23 cellular contexts compared by ENCODE assay signal in the genomic region with DNA sequence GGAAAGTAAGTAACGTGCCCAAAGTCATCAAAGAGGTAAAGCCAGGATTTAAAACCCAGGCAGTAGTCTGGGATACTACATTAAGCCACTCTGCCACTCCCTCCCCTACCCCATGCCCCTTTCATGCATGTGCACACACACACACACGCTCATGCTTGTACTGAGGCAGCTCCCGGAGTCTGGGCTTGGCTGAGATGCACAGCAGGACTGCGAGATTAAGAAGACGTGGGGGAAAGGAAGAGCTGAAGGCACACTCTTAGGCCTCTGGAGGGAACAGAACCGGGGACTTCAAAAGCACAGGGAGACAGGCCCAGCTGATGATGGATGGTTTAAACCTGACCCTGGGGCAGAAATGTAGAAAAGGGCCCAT.
"Had no signal": no experiment of that assay in that cellular context is flagged by ENCODE, and none has a peak within 500 bp of the region (broad histone marks: within the 10 kb centered on the region; RNA-seq: fewer than 3 reads in every experiment).

No MANE protein-coding gene starts in this region.

- H3K4me1 Mint-ChIP-seq: activated CD4-positive, alpha-beta T cell treated with anti-CD3 and anti-CD28 coated beads for 36 hours; activated CD8-positive, alpha-beta memory T cell treated with anti-CD3 and anti-CD28 coated beads, Interleukin-2, amount 10 ng/mL, durations not matched to agents 7 days and 5 days; central memory CD8-positive, alpha-beta T cell; stimulated activated naive B cell treated with anti-CD40 and anti-IgM and Interleukin-4, amounts not matched to agents 10 μg/mL and 1 μg/mL and 100 μg/mL, for 72 hours had no signal

- H3K4me3 Mint-ChIP-seq: activated CD4-positive, alpha-beta T cell treated with anti-CD3 and anti-CD28 coated beads for 36 hours; activated CD8-positive, alpha-beta memory T cell treated with anti-CD3 and anti-CD28 coated beads, Interleukin-2, amount 10 ng/mL, durations not matched to agents 7 days and 5 days; activated CD8-positive, alpha-beta T cell treated with anti-CD3 and anti-CD28 coated beads, Interleukin-2, amount 10 ng/mL, durations not matched to agents 7 days and 5 days; central memory CD8-positive, alpha-beta T cell; nephron; stimulated activated naive B cell treated with anti-CD40 and anti-IgM and Interleukin-4, amounts not matched to agents 10 μg/mL and 1 μg/mL and 100 μg/mL, for 72 hours had no signal

- H3K27me3 Mint-ChIP-seq: activated CD4-positive, alpha-beta T cell treated with anti-CD3 and anti-CD28 coated beads for 36 hours; central memory CD8-positive, alpha-beta T cell had no signal

- H3K36me3 Mint-ChIP-seq: activated CD8-positive, alpha-beta memory T cell treated with anti-CD3 and anti-CD28 coated beads, Interleukin-2, amount 10 ng/mL, durations not matched to agents 7 days and 5 days; stimulated activated naive B cell treated with anti-CD40 and anti-IgM and Interleukin-4, amounts not matched to agents 10 μg/mL and 1 μg/mL and 100 μg/mL, for 72 hours had no signal

- DNase-seq: activated CD8-positive, alpha-beta memory T cell treated with anti-CD3 and anti-CD28 coated beads, Interleukin-2, amount 10 ng/mL, durations not matched to agents 7 days and 5 days; activated CD8-positive, alpha-beta T cell treated with anti-CD3 and anti-CD28 coated beads, Interleukin-2, amount 10 ng/mL, durations not matched to agents 7 days and 5 days; activated effector memory CD4-positive, alpha-beta T cell treated with Interleukin-2 at 50 U/mL for 16 hours; activated naive CD4-positive, alpha-beta T cell treated with Interleukin-2 at 50 U/mL for 16 hours; amygdala; effector memory CD4-positive, alpha-beta T cell; erythroblast; glutamatergic neuron; left ventricle myocardium inferior; retina; stimulated activated CD4-positive, alpha-beta T cell treated with anti-CD3 and anti-CD28 coated beads, Interleukin-15, amount 100 ng/mL, for 24 hours; stimulated activated CD4-positive, alpha-beta T cell treated with anti-CD3 and anti-CD28 coated beads, Interleukin-2, amount 100 ng/mL, for 24 hours; stimulated activated naive B cell treated with anti-CD40 and anti-IgM and Interleukin-4, amounts not matched to agents 10 μg/mL and 1 μg/mL and 100 μg/mL, for 72 hours; T-helper 2 cell; thyroid gland had no signal

- H3K27ac Mint-ChIP-seq: activated CD4-positive, alpha-beta T cell treated with anti-CD3 and anti-CD28 coated beads for 36 hours; activated CD8-positive, alpha-beta memory T cell treated with anti-CD3 and anti-CD28 coated beads, Interleukin-2, amount 10 ng/mL, durations not matched to agents 7 days and 5 days; activated CD8-positive, alpha-beta T cell treated with anti-CD3 and anti-CD28 coated beads, Interleukin-2, amount 10 ng/mL, durations not matched to agents 7 days and 5 days; nephron; stimulated activated naive B cell treated with anti-CD40 and anti-IgM and Interleukin-4, amounts not matched to agents 10 μg/mL and 1 μg/mL and 100 μg/mL, for 72 hours had no signal

- H3K4me3 ChIP-seq: gastrocnemius medialis, left ventricle myocardium inferior, prostate gland, smooth muscle cell, stomach, thyroid gland had no signal

- ATAC-seq: activated CD4-positive, alpha-beta T cell treated with anti-CD3 and anti-CD28 coated beads for 36 hours; activated CD8-positive, alpha-beta memory T cell treated with anti-CD3 and anti-CD28 coated beads, Interleukin-2, amount 10 ng/mL, durations not matched to agents 7 days and 5 days; activated CD8-positive, alpha-beta T cell treated with anti-CD3 and anti-CD28 coated beads, Interleukin-2, amount 10 ng/mL, durations not matched to agents 7 days and 5 days; gastrocnemius medialis; stimulated activated naive B cell treated with anti-CD40 and anti-IgM and Interleukin-4, amounts not matched to agents 10 μg/mL and 1 μg/mL and 100 μg/mL, for 72 hours had no signal

- H3K4me1 ChIP-seq: gastrocnemius medialis, left ventricle myocardium inferior, prostate gland, stomach, thyroid gland had no signal

- H3K9me3 Mint-ChIP-seq: central memory CD8-positive, alpha-beta T cell; nephron; stimulated activated naive B cell treated with anti-CD40 and anti-IgM and Interleukin-4, amounts not matched to agents 10 μg/mL and 1 μg/mL and 100 μg/mL, for 72 hours had no signal

- H3K27ac ChIP-seq: gastrocnemius medialis, left ventricle myocardium inferior, neutrophil, prostate gland, stomach, thyroid gland had no signal

- H3K36me3 ChIP-seq: gastrocnemius medialis, left ventricle myocardium inferior, neutrophil, prostate gland, stomach, thyroid gland had no signal

- H3K27me3 ChIP-seq: gastrocnemius medialis, neutrophil, thyroid gland had no signal

- H3K9me3 ChIP-seq: gastrocnemius medialis, left ventricle myocardium inferior, neutrophil, prostate gland, stomach, thyroid gland had no signal
